ENCODE assay signal across 11 cellular contexts in genomic region chr12:124695861-124696260, GRCh38.
DNase-seq lines count a peak whose midpoint lies in the region; ATAC-seq and TF ChIP-seq lines count a peak whose summit lies in the region.
"Had no signal": no experiment of that assay in that cellular context is flagged by ENCODE, and none has a peak within 500 bp of the region (broad histone marks: within the 10 kb centered on the region; RNA-seq: fewer than 3 reads in every experiment).

No MANE protein-coding gene starts in this region.

- no peak for TF ChIP-seq RAD21 in IMR-90 (IDR thresholded peaks at IDR 0.05; ENCODE audit: low read length)

- no CpG with 5 or more reads among the region's 5 CpGs for WGBS in IMR-90 (ENCODE audit: extremely low coverage in 2 of 2, insufficient read length in 1 of 2), 2 experiments

- H2AK5ac ChIP-seq in IMR-90 (ENCODE audit: low read depth, low read length), result no peak overlapping the region

- no peak overlapping the region for H3K18ac ChIP-seq in IMR-90 (ENCODE audit: low read depth, low read length)

- no peaks in the 10 kb centered on the region; a peak in 2 of 22 replicates for H3K27me3 ChIP-seq in BLaER1 treated with 17β-estradiol and CSF1 and Interleukin-3, amounts not matched to agents 10 nM and 100 nM
- no peaks in the 10 kb centered on the region for H3K27me3 ChIP-seq in IMR-90 (ENCODE audit: control insufficient read depth, insufficient read depth, low read length)

- in situ Hi-C loops in IMR-90 (cut with MboI; ENCODE audit: low sequenced_read_pairs), result no loop called here

- POLR2A ChIA-PET in IMR-90 (lab: Charles Lee; ENCODE audit: unreplicated experiment), result no interaction called here

- TF ChIP-seq POLR2A in IMR-90 (IDR thresholded peaks at IDR 0.05; ENCODE audit: low read depth, low read length), result no peak

- H2BK5ac ChIP-seq in IMR-90 (ENCODE audit: low read depth, low read length, poor library complexity, severe bottlenecking), result no peak overlapping the region

- no peak overlapping the region for H2BK15ac ChIP-seq in IMR-90 (ENCODE audit: low read depth, low read length)

- dilution Hi-C loops in IMR-90 (cut with HindIII; ENCODE audit: low sequenced_read_pairs, unreplicated experiment), result no loop called here

- no peak overlapping the region for H2BK120ac ChIP-seq in IMR-90 (ENCODE audit: low read depth, low read length)

- H3K4ac ChIP-seq in IMR-90 (ENCODE audit: low read depth, low read length), result no peak overlapping the region

- no peak overlapping the region for H3K14ac ChIP-seq in IMR-90 (replicated peaks; ENCODE audit: low read depth, low read length)

- peaks cover 0 to 9% (median 0%) of the 10 kb centered on the region in 11 experiments; a peak in 1 of 22 replicates for H3K36me3 ChIP-seq in BLaER1 treated with 17β-estradiol and CSF1 and Interleukin-3, amounts not matched to agents 10 nM and 100 nM
- no peaks in the 10 kb centered on the region for H3K36me3 ChIP-seq in IMR-90 (ENCODE audit: control insufficient read depth, insufficient read depth, low read length)

- H3K23ac ChIP-seq in IMR-90 (ENCODE audit: low read depth, low read length), result no peak overlapping the region

- H3K79me1 ChIP-seq in IMR-90 (ENCODE audit: low read depth in 1 of 2, low read length in 2 of 2), result no peaks in the 10 kb centered on the region

- no TSS peak for BruUV-seq in IMR-90 (replicated peaks; lab: Mats Ljungman, UMichigan)

- no peak for ATAC-seq in IMR-90 (ENCODE audit: low read depth)
- no peak for ATAC-seq in HG03432 (IDR thresholded peaks at IDR 0.05; ENCODE audit: unreplicated experiment)

- H3K9me3 ChIP-seq in BLaER1 treated with 17β-estradiol and CSF1 and Interleukin-3, amounts not matched to agents 10 nM and 100 nM (replicated peaks in 1 of 11), result peaks cover 18 to 30% (median 23%) of the 10 kb centered on the region in 11 experiments
- peaks cover 12% of the 10 kb centered on the region for H3K9me3 ChIP-seq in IMR-90 (ENCODE audit: control insufficient read depth, insufficient read depth, low read length)

- no peak overlapping the region for H3K4me3 ChIP-seq in BLaER1 treated with 17β-estradiol and CSF1 and Interleukin-3, amounts not matched to agents 10 nM and 100 nM
- H3K4me3 ChIP-seq in IMR-90 (ENCODE audit: insufficient read depth, low read depth, low read length), result no peak overlapping the region
- H3K4me3 ChIP-seq: smooth muscle cell had no signal

- H3K4me2 ChIP-seq in BLaER1 treated with 17β-estradiol and CSF1 and Interleukin-3, amounts not matched to agents 10 nM and 100 nM, result peak overlapping the region in 8 of 11 experiments; percentile 57 to 88 (median 82); a peak in 8 of 22 replicates
- no peak overlapping the region for H3K4me2 ChIP-seq in IMR-90 (ENCODE audit: low read depth, low read length)
- H3K4me2 ChIP-seq: smooth muscle cell had no signal

- DNase-seq in IMR-90 (peak; percentile 38), astrocyte of the hippocampus (ENCODE audit: low read depth, low spot score) (peak; percentile 51), iPS-NIHi7 (ENCODE audit: extremely low spot score) (peak; percentile 67), NCI-H2081 (lab: John Stamatoyannopoulos, UW) (no peak), NCI-H1417 treated with DMSO at 0.1 percent for 48 hours (lab: John Stamatoyannopoulos, UW) (no peak), amniotic stem cell (lab: John Stamatoyannopoulos, UW) (no peak)
- DNase-seq: activated naive CD4-positive, alpha-beta T cell treated with anti-CD3 and anti-CD28 coated beads, Interleukin-2, amount 50 U/mL, for 16 hours; cortex of kidney had no signal

- H3K4me1 ChIP-seq in BLaER1 treated with 17β-estradiol and CSF1 and Interleukin-3, amounts not matched to agents 10 nM and 100 nM, result peaks cover 20 to 51% (median 38%) of the 10 kb centered on the region in 10 experiments
- peaks cover 3% of the 10 kb centered on the region for H3K4me1 ChIP-seq in IMR-90 (ENCODE audit: control insufficient read depth, insufficient read depth, low read length)

- TF ChIP-seq CTCF in IMR-90 (conservative IDR thresholded peaks at IDR 0.05; ENCODE audit: low read depth, low read length), result no peak

- H4K5ac ChIP-seq in IMR-90 (ENCODE audit: low read depth, low read length), result no peak overlapping the region

- intact Hi-C loops in IMR-90 (cut with micrococcal nuclease), result no loop called here

- no peak overlapping the region for H4K8ac ChIP-seq in IMR-90 (ENCODE audit: low read depth in 2 of 2, low read length in 2 of 2)

- H3K27ac ChIP-seq in BLaER1 treated with 17β-estradiol and CSF1 and Interleukin-3, amounts not matched to agents 10 nM and 100 nM, result no peak overlapping the region
- H3K27ac ChIP-seq in IMR-90 (ENCODE audit: insufficient read depth, low read length), result no peak overlapping the region

- H3K9ac ChIP-seq in BLaER1 treated with 17β-estradiol and CSF1 and Interleukin-3, amounts not matched to agents 10 nM and 100 nM, result 0 out of 22 replicates have a peak overlapping the region, but pooled peaks of 1 of the 11 experiments have one; percentile 5
- no peak overlapping the region for H3K9ac ChIP-seq in IMR-90 (ENCODE audit: low read depth, low read length)

- H3K9me1 ChIP-seq in IMR-90 (ENCODE audit: insufficient read depth, low read length), result no peaks in the 10 kb centered on the region

- H4K20me1 ChIP-seq in BLaER1 treated with 17β-estradiol and CSF1 and Interleukin-3, amounts not matched to agents 10 nM and 100 nM, result no peaks in the 10 kb centered on the region
- no peaks in the 10 kb centered on the region for H4K20me1 ChIP-seq in IMR-90 (ENCODE audit: insufficient read depth, low read length)

- H2AK9ac ChIP-seq in IMR-90 (replicated peaks; ENCODE audit: low read depth, low read length, poor library complexity), result no peak overlapping the region

- CTCF ChIA-PET in IMR-90 (lab: Yijun Ruan, JAX), result no interaction called here

- H4K91ac ChIP-seq in IMR-90 (ENCODE audit: insufficient read depth, low read depth, low read length), result no peak overlapping the region

- no peak overlapping the region for H2BK20ac ChIP-seq in IMR-90 (ENCODE audit: low read depth, low read length)

- H3K56ac ChIP-seq in IMR-90 (ENCODE audit: extremely low read depth, insufficient read depth, low read length), result no peak overlapping the region

- H2AFZ ChIP-seq in IMR-90 (replicated peaks; ENCODE audit: low read length, poor library complexity), result no peak overlapping the region

TF ChIP-seq in IMR-90, 13 proteins besides CTCF, POLR2A, EP300 and RAD21:
- TF ChIP-seq BHLHE40 (IDR thresholded peaks at IDR 0.05; ENCODE audit: low read depth, low read length), result no peak
- peak; percentile 39; the same call in 1 of the 2 replicates for TF ChIP-seq MXI1 (IDR thresholded peaks at IDR 0.05; ENCODE audit: borderline replicate concordance, low read depth, low read length)
- no peak for TF ChIP-seq CEBPB (IDR thresholded peaks at IDR 0.05; ENCODE audit: low read depth, low read length)

Comparison
In these comparisons a context has a peak if more than half of its experiments do, and no peak if none do; other contexts are left out.
1. DNase-seq: peak in IMR-90 (single experiment), astrocyte of the hippocampus (single experiment) and iPS-NIHi7 (single experiment); none in NCI-H2081 (0 of 2), NCI-H1417 treated with DMSO at 0.1 percent for 48 hours (single experiment) and amniotic stem cell (single experiment).